ENCODE assay signal across 22 cellular contexts in genomic region chr2:202406445-202406967, GRCh38.
"Had no signal": no experiment of that assay in that cellular context is flagged by ENCODE, and none has a peak within 500 bp of the region (broad histone marks: within the 10 kb centered on the region; RNA-seq: fewer than 3 reads in every experiment).

No MANE protein-coding gene starts in this region.

- H3K27ac ChIP-seq: esophagus squamous epithelium, ovary, prostate gland, right atrium auricular region, tibial artery, WERI-Rb-1 had no signal

- ATAC-seq: effector memory CD8-positive, alpha-beta T cell; left ventricle myocardium superior; natural killer cell treated with Interleukin-12 subunit alpha and Interleukin-12 subunit beta and Interleukin-15 and Interleukin-18, amount 100 ng/mL, for 72 hours; stimulated activated effector memory CD8-positive, alpha-beta T cell treated with anti-CD3 and anti-CD28 coated beads, Interleukin-12 subunit alpha, Interleukin-12 subunit beta, amount 100 ng/mL, for 72 hours; stimulated activated naive CD8-positive, alpha-beta T cell treated with anti-CD3 and anti-CD28 coated beads, Interleukin-15, amount 100 ng/mL, for 72 hours had no signal

- H3K9me3 ChIP-seq: esophagus squamous epithelium, ovary, prostate gland, right atrium auricular region, tibial artery had no signal

- H3K36me3 Mint-ChIP-seq: memory B cell; natural killer cell treated with Interleukin-12 subunit alpha and Interleukin-12 subunit beta and Interleukin-15 and Interleukin-18, amount 100 ng/mL, for 72 hours; stimulated activated effector memory CD8-positive, alpha-beta T cell treated with anti-CD3 and anti-CD28 coated beads, Interleukin-12 subunit alpha, Interleukin-12 subunit beta, amount 100 ng/mL, for 72 hours had no signal

- H3K36me3 ChIP-seq: ovary, prostate gland, right atrium auricular region, tibial artery, WERI-Rb-1 had no signal

- H3K27me3 Mint-ChIP-seq: activated naive CD8-positive, alpha-beta T cell; activated T-cell treated with anti-CD3 and anti-CD28 coated beads, Interleukin-2, amount 50 U/mL, for 24 hours; activated T-helper 17 cell treated with anti-CD3 and anti-CD28 coated beads, Interleukin-2, amount 50 U/mL, for 72 hours; central memory CD8-positive, alpha-beta T cell; effector memory CD8-positive, alpha-beta T cell; memory B cell; natural killer cell treated with Interleukin-12 subunit alpha and Interleukin-12 subunit beta and Interleukin-15 and Interleukin-18, amount 100 ng/mL, for 72 hours; stimulated activated naive CD8-positive, alpha-beta T cell treated with anti-CD3 and anti-CD28 coated beads, Interleukin-15, amount 100 ng/mL, for 72 hours had no signal

- H3K4me1 ChIP-seq: prostate gland had no signal

- H3K27me3 ChIP-seq: esophagus squamous epithelium, ovary, right atrium auricular region, tibial artery had no signal

- H3K4me1 Mint-ChIP-seq: central memory CD8-positive, alpha-beta T cell; stimulated activated effector memory CD8-positive, alpha-beta T cell treated with anti-CD3 and anti-CD28 coated beads, Interleukin-12 subunit alpha, Interleukin-12 subunit beta, amount 100 ng/mL, for 72 hours; stimulated activated naive CD8-positive, alpha-beta T cell treated with anti-CD3 and anti-CD28 coated beads, Interleukin-15, amount 100 ng/mL, for 72 hours had no signal

- H3K27ac Mint-ChIP-seq: activated naive CD8-positive, alpha-beta T cell; activated T-cell treated with anti-CD3 and anti-CD28 coated beads, Interleukin-2, amount 50 U/mL, for 24 hours; activated T-helper 17 cell treated with anti-CD3 and anti-CD28 coated beads, Interleukin-2, amount 50 U/mL, for 72 hours; effector memory CD8-positive, alpha-beta T cell; memory B cell; natural killer cell treated with Interleukin-12 subunit alpha and Interleukin-12 subunit beta and Interleukin-15 and Interleukin-18, amount 100 ng/mL, for 72 hours; stimulated activated effector memory CD8-positive, alpha-beta T cell treated with anti-CD3 and anti-CD28 coated beads, Interleukin-12 subunit alpha, Interleukin-12 subunit beta, amount 100 ng/mL, for 72 hours; stimulated activated naive CD8-positive, alpha-beta T cell treated with anti-CD3 and anti-CD28 coated beads, Interleukin-15, amount 100 ng/mL, for 72 hours had no signal

- H3K4me3 ChIP-seq: esophagus squamous epithelium, ovary, prostate gland, right atrium auricular region, tibial artery had no signal

- H3K9me3 Mint-ChIP-seq: activated T-cell treated with anti-CD3 and anti-CD28 coated beads, Interleukin-2, amount 50 U/mL, for 24 hours; activated T-helper 17 cell treated with anti-CD3 and anti-CD28 coated beads, Interleukin-2, amount 50 U/mL, for 72 hours; central memory CD8-positive, alpha-beta T cell; effector memory CD8-positive, alpha-beta T cell; memory B cell; natural killer cell treated with Interleukin-12 subunit alpha and Interleukin-12 subunit beta and Interleukin-15 and Interleukin-18, amount 100 ng/mL, for 72 hours; stimulated activated effector memory CD8-positive, alpha-beta T cell treated with anti-CD3 and anti-CD28 coated beads, Interleukin-12 subunit alpha, Interleukin-12 subunit beta, amount 100 ng/mL, for 72 hours; stimulated activated naive CD8-positive, alpha-beta T cell treated with anti-CD3 and anti-CD28 coated beads, Interleukin-15, amount 100 ng/mL, for 72 hours had no signal

- H3K4me3 Mint-ChIP-seq: activated naive CD8-positive, alpha-beta T cell; activated T-cell treated with anti-CD3 and anti-CD28 coated beads, Interleukin-2, amount 50 U/mL, for 24 hours; activated T-helper 17 cell treated with anti-CD3 and anti-CD28 coated beads, Interleukin-2, amount 50 U/mL, for 72 hours; central memory CD8-positive, alpha-beta T cell; effector memory CD8-positive, alpha-beta T cell; memory B cell; natural killer cell treated with Interleukin-12 subunit alpha and Interleukin-12 subunit beta and Interleukin-15 and Interleukin-18, amount 100 ng/mL, for 72 hours; stimulated activated effector memory CD8-positive, alpha-beta T cell treated with anti-CD3 and anti-CD28 coated beads, Interleukin-12 subunit alpha, Interleukin-12 subunit beta, amount 100 ng/mL, for 72 hours; stimulated activated naive CD8-positive, alpha-beta T cell treated with anti-CD3 and anti-CD28 coated beads, Interleukin-15, amount 100 ng/mL, for 72 hours had no signal

- DNase-seq: activated CD4-positive, alpha-beta T cell treated with anti-CD3 and anti-CD28 coated beads, Interleukin-2, amount 50 U/mL, for 1 hour; activated CD4-positive, CD25-positive, alpha-beta regulatory T cell treated with anti-CD3 and anti-CD28 coated beads, Interleukin-2, amount 50 U/mL, for 72 hours; activated CD8-positive, alpha-beta memory T cell treated with anti-CD3 and anti-CD28 coated beads for 24 hours; activated CD8-positive, alpha-beta memory T cell treated with anti-CD3 and anti-CD28 coated beads, Interleukin-2, amount 50 U/mL, for 4 hours; activated T-cell treated with anti-CD3 and anti-CD28 coated beads, Interleukin-2, amount 50 U/mL, for 24 hours; effector memory CD8-positive, alpha-beta T cell; esophagus squamous epithelium; kidney glomerular epithelial cell; left ventricle myocardium superior; ovary; stimulated activated CD4-positive, alpha-beta T cell treated with anti-CD3 and anti-CD28 coated beads, Interleukin-1b, Interleukin-23, amount 100 ng/mL, for 48 hours; stimulated activated naive CD8-positive, alpha-beta T cell treated with anti-CD3 and anti-CD28 coated beads, Interleukin-15, amount 100 ng/mL, for 72 hours; tibial artery; WERI-Rb-1 had no signal
